ENCODE assay signal across 8 cellular contexts in the genomic region with DNA sequence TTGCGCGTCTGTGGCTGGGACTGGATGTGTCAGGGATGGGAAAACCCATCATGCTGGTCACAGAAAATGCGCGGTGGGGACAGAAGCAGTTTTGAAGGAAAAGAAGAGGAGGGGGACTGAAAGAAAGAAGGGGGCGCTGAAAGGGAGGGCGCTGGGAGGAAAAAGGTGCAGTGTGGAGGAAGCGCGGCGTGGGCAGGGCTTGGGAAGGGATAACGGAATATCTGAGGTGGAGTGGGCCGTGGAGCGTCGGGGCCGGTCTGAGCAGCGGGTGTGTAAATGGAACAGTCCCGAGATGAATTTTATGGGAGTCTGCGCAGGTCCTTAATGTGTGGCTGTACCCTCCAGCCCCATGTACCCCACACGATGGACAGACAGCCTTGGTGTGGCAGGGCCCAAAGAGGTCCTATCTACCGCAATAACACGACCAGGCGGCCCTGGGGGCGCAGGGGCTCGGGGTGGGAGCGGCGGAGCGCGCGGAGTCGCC. TPM values are rescaled to one million over a fixed set of nuclear protein-coding genes. Genes with fewer than 3 reads are reported as not detected.
DNase-seq lines count a peak whose midpoint lies in the region; ATAC-seq and TF ChIP-seq lines count a peak whose summit lies in the region.

No MANE protein-coding gene starts in this region.

- H3K4me3 Mint-ChIP-seq in CD8-positive, alpha-beta T cell, result peak overlapping the region; percentile 82
- H3K4me3 Mint-ChIP-seq in activated naive CD8-positive, alpha-beta T cell treated with anti-CD3 and anti-CD28 coated beads for 36 hours, result peak overlapping the region; percentile 92

- no peaks in the 10 kb centered on the region for H3K36me3 ChIP-seq in CD8-positive, alpha-beta T cell (ENCODE audit: insufficient read depth, low read length)

- H3K27me3 Mint-ChIP-seq in CD8-positive, alpha-beta T cell (ENCODE audit: low read depth), result peaks cover 3% of the 10 kb centered on the region
- H3K27me3 Mint-ChIP-seq in activated naive CD8-positive, alpha-beta T cell treated with anti-CD3 and anti-CD28 coated beads for 36 hours, result peaks cover 10% of the 10 kb centered on the region

- H3K9me3 Mint-ChIP-seq in CD8-positive, alpha-beta T cell, result no peaks in the 10 kb centered on the region
- H3K9me3 Mint-ChIP-seq in activated naive CD8-positive, alpha-beta T cell treated with anti-CD3 and anti-CD28 coated beads for 36 hours, result no peaks in the 10 kb centered on the region

- no peaks in the 10 kb centered on the region for H3K9me3 ChIP-seq in CD8-positive, alpha-beta T cell (ENCODE audit: low read length)

- no peak for DNase-seq in CD8-positive, alpha-beta T cell
- peak; percentile 17 for DNase-seq in activated naive CD8-positive, alpha-beta T cell treated with anti-CD3 and anti-CD28 coated beads for 36 hours
- peak; percentile 22 for DNase-seq in inferior parietal cortex (ENCODE audit: extremely low spot score)
- no peak for DNase-seq in hepatic stellate cell (ENCODE audit: low spot score)

- H3K4me3 ChIP-seq in CD8-positive, alpha-beta T cell (ENCODE audit: low read depth, low read length), result peak overlapping the region; percentile 71

- no peaks in the 10 kb centered on the region for H3K27me3 ChIP-seq in CD8-positive, alpha-beta T cell (ENCODE audit: insufficient read depth, low read length)

- no peak for TF ChIP-seq CTCF in CD8-positive, alpha-beta T cell (IDR thresholded peaks at IDR 0.05)

- H3K27ac Mint-ChIP-seq in CD8-positive, alpha-beta T cell, result no peak overlapping the region
- H3K27ac Mint-ChIP-seq in activated naive CD8-positive, alpha-beta T cell treated with anti-CD3 and anti-CD28 coated beads for 36 hours, result peak overlapping the region; percentile 69

- H3K27ac ChIP-seq in CD8-positive, alpha-beta T cell (ENCODE audit: low read depth, low read length), result no peak overlapping the region
- H3K27ac ChIP-seq in temporal lobe (ENCODE audit: low read depth, low read length), result peak overlapping the region; percentile 50

- H3K4me1 ChIP-seq in CD8-positive, alpha-beta T cell (ENCODE audit: insufficient read depth, low read length), result peaks cover 28% of the 10 kb centered on the region

- POLR2A ChIA-PET in CD8-positive, alpha-beta T cell (lab: Charles Lee), result interaction anchor here (1.8 to 4.6 kb wide), 2 partner anchors 23 to 34 kb away, joined by 10 to 59 read pairs; partner anchors contain the start of genes HSP90AB1 and SLC35B2

- H3K36me3 Mint-ChIP-seq in CD8-positive, alpha-beta T cell, result no peaks in the 10 kb centered on the region
- peaks cover 18% of the 10 kb centered on the region for H3K36me3 Mint-ChIP-seq in activated naive CD8-positive, alpha-beta T cell treated with anti-CD3 and anti-CD28 coated beads for 36 hours

- intact Hi-C loops in CD8-positive, alpha-beta T cell (cut with DNase I, micrococcal nuclease), result loop anchor here (1.0 to 10.0 kb wide), 8 partner anchors 15 to 588 kb away; partner anchors contain the start of genes MRPL14 (in 2 of the 2), NFKBIE (in 2 of the 2), TMEM63B (in 2 of the 2) and AARS2 (in 1 of the 2)

- CTCF ChIA-PET in CD8-positive, alpha-beta T cell (lab: Charles Lee), result interaction anchor here (0.8 to 3.1 kb wide), 9 partner anchors 10 to 46 kb away, joined by 3 to 23 read pairs (median 3); no protein-coding TSS in a partner anchor

- H3K4me1 Mint-ChIP-seq in CD8-positive, alpha-beta T cell (ENCODE audit: low read depth), result peaks cover 41% of the 10 kb centered on the region
- peaks cover 51% of the 10 kb centered on the region for H3K4me1 Mint-ChIP-seq in activated naive CD8-positive, alpha-beta T cell treated with anti-CD3 and anti-CD28 coated beads for 36 hours

- no peak for ATAC-seq in CD8-positive, alpha-beta T cell
- ATAC-seq in HG03066 (IDR thresholded peaks at IDR 0.05; ENCODE audit: low read depth, unreplicated experiment), result peak; percentile 2
- ATAC-seq in HG03175 (IDR thresholded peaks at IDR 0.05; ENCODE audit: unreplicated experiment), result no peak
- no peak for ATAC-seq in esophagus mucosa

RNA-seq across cellular contexts. Expression of gene SLC29A1, which starts 0.4 kb away (rescaled TPM):
- total RNA-seq in CD8-positive, alpha-beta T cell, result 1 to 10 TPM in 1 of 2 experiments, under 1 TPM in 1; 0.79 to 1.2 TPM
- total RNA-seq in activated naive CD8-positive, alpha-beta T cell treated with anti-CD3 and anti-CD28 coated beads for 36 hours, result 100 to 1,000 TPM in 1 of 2 experiments, 10 to 100 TPM in 1; 92.5 to 102 TPM
- total RNA-seq in temporal lobe (5.4 TPM), esophagus mucosa (12.8 TPM)

RNA-seq across cellular contexts. Expression of gene MYMX, which starts 6.3 kb away (rescaled TPM):
- total RNA-seq in CD8-positive, alpha-beta T cell, result not detected
- not detected for total RNA-seq in activated naive CD8-positive, alpha-beta T cell treated with anti-CD3 and anti-CD28 coated beads for 36 hours
- not detected for total RNA-seq in temporal lobe
- 0.44 TPM for total RNA-seq in esophagus mucosa

RNA-seq across cellular contexts. Expression of gene HSP90AB1, which starts 23.9 kb away (rescaled TPM):
- total RNA-seq in CD8-positive, alpha-beta T cell, result 100 to 1,000 TPM; 561 to 585 TPM
- total RNA-seq in activated naive CD8-positive, alpha-beta T cell treated with anti-CD3 and anti-CD28 coated beads for 36 hours, result 1,000 to 10,000 TPM; 2,498 to 2,524 TPM
- total RNA-seq in temporal lobe (440 TPM), esophagus mucosa (412 TPM)

RNA-seq across cellular contexts. Expression of gene SLC35B2, which starts 34.3 kb away (rescaled TPM):
- 1 to 10 TPM; 6.3 to 6.4 TPM for total RNA-seq in CD8-positive, alpha-beta T cell
- 10 to 100 TPM; 22.8 to 24.9 TPM for total RNA-seq in activated naive CD8-positive, alpha-beta T cell treated with anti-CD3 and anti-CD28 coated beads for 36 hours
- total RNA-seq in temporal lobe (23.8 TPM), esophagus mucosa (15.7 TPM)

RNA-seq across cellular contexts. Expression of gene NFKBIE, which starts 42.3 kb away (rescaled TPM):
- 10 to 100 TPM; 44.5 to 45.8 TPM for total RNA-seq in CD8-positive, alpha-beta T cell
- 10 to 100 TPM; 22.7 to 24.8 TPM for total RNA-seq in activated naive CD8-positive, alpha-beta T cell treated with anti-CD3 and anti-CD28 coated beads for 36 hours
- 8.1 TPM for total RNA-seq in temporal lobe
- total RNA-seq in esophagus mucosa, result 2.8 TPM

Comparison
In these comparisons a context has a peak if more than half of its experiments do, and no peak if none do; other contexts are left out.
1. DNase-seq: peak in activated naive CD8-positive, alpha-beta T cell treated with anti-CD3 and anti-CD28 coated beads for 36 hours (single experiment) and inferior parietal cortex (single experiment); none in CD8-positive, alpha-beta T cell (0 of 7) and hepatic stellate cell (single experiment).